Comparison of ENCODE assay signal across 1 cellular context in the genomic region with DNA sequence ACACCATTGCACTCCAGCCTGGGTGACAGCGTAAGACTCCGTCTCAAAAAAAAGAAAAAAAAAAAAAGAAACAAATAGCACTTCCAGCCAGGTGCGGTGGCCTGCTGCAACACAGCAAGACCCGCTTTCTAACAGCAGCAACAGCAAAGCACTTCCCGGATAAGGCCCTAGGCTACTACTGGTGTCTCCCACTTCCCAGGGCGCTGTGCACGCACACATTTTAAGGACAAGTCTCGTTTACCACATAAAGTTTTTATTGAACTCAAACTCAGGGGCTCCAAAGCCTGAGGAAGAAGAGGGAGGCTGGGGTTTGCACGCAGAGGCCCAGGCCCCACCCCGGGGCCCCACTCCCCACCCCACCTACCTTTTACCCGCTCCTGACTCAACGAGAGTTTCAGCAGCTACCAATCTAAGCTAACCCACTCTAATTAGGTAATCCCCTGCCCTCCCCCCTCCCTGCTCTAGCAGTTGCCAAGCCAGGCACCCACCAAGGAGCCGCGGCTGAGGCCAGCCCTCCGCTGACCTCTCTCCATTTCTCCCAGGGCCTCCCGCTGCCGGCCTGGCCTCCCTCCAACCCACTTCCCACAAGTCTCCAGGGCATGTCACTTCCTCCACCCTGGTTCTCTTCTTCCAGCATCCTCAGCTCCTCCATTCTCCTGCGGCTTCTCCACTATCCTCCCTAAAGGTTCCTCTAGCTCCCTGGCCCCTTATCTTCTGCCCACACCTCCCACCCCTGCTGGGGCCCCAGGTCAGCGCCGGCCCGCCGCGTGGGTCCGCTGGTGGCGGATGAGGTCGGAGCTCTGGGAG.
TF ChIP-seq lines count a peak whose summit lies in the region.

No MANE protein-coding gene starts in this region.

TF ChIP-seq in HEK293, 187 proteins besides CTCF, POLR2A, EP300 and RAD21 (continued from another document and continues in another):
- TF ChIP-seq ZNF354C (tag by site-specific recombination; IDR thresholded peaks at IDR 0.05; ENCODE audit: borderline replicate concordance, low read depth), result no peak
- TF ChIP-seq, protein P1, sequence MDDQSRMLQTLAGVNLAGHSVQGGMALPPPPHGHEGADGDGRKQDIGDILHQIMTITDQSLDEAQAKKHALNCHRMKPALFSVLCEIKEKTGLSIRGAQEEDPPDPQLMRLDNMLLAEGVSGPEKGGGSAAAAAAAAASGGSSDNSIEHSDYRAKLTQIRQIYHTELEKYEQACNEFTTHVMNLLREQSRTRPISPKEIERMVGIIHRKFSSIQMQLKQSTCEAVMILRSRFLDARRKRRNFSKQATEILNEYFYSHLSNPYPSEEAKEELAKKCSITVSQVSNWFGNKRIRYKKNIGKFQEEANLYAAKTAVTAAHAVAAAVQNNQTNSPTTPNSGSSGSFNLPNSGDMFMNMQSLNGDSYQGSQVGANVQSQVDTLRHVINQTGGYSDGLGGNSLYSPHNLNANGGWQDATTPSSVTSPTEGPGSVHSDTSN (CRISPR knock-in tag; IDR thresholded peaks at IDR 0.05), result no peak
- TF ChIP-seq, protein P2, sequence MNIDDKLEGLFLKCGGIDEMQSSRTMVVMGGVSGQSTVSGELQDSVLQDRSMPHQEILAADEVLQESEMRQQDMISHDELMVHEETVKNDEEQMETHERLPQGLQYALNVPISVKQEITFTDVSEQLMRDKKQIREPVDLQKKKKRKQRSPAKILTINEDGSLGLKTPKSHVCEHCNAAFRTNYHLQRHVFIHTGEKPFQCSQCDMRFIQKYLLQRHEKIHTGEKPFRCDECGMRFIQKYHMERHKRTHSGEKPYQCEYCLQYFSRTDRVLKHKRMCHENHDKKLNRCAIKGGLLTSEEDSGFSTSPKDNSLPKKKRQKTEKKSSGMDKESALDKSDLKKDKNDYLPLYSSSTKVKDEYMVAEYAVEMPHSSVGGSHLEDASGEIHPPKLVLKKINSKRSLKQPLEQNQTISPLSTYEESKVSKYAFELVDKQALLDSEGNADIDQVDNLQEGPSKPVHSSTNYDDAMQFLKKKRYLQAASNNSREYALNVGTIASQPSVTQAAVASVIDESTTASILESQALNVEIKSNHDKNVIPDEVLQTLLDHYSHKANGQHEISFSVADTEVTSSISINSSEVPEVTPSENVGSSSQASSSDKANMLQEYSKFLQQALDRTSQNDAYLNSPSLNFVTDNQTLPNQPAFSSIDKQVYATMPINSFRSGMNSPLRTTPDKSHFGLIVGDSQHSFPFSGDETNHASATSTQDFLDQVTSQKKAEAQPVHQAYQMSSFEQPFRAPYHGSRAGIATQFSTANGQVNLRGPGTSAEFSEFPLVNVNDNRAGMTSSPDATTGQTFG (tag by site-specific recombination; IDR thresholded peaks at IDR 0.05; ENCODE audit: borderline replicate concordance), result no peak
- TF ChIP-seq ZFP41 (tag by site-specific recombination; IDR thresholded peaks at IDR 0.05; ENCODE audit: borderline replicate concordance), result no peak
- 0 out of 2 replicates have a peak, but pooled peaks have one; percentile 11 for TF ChIP-seq ZNF366 (tag by site-specific recombination; conservative IDR thresholded peaks at IDR 0.05)
- TF ChIP-seq ZNF544 (tag by site-specific recombination; IDR thresholded peaks at IDR 0.05), result no peak
- TF ChIP-seq, protein P3, sequence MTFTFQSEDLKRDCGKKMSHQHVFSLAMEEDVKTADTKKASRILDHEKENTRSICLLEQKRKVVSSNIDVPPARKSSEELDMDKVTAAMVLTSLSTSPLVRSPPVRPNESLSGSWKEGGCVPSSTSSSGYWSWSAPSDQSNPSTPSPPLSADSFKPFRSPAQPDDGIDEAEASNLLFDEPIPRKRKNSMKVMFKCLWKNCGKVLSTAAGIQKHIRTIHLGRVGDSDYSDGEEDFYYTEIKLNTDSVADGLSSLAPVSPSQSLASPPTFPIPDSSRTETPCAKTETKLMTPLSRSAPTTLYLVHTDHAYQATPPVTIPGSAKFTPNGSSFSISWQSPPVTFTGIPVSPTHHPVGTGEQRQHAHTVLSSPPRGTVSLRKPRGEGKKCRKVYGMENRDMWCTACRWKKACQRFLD (tag by site-specific recombination; IDR thresholded peaks at IDR 0.05), result no peak
- TF ChIP-seq ZNF214 (tag by site-specific recombination; IDR thresholded peaks at IDR 0.05; ENCODE audit: borderline replicate concordance), result no peak
- TF ChIP-seq ZNF837 (tag by site-specific recombination; IDR thresholded peaks at IDR 0.05), result no peak
- no peak for TF ChIP-seq ZBTB8A (tag by site-specific recombination; IDR thresholded peaks at IDR 0.05)
- TF ChIP-seq, protein P4, sequence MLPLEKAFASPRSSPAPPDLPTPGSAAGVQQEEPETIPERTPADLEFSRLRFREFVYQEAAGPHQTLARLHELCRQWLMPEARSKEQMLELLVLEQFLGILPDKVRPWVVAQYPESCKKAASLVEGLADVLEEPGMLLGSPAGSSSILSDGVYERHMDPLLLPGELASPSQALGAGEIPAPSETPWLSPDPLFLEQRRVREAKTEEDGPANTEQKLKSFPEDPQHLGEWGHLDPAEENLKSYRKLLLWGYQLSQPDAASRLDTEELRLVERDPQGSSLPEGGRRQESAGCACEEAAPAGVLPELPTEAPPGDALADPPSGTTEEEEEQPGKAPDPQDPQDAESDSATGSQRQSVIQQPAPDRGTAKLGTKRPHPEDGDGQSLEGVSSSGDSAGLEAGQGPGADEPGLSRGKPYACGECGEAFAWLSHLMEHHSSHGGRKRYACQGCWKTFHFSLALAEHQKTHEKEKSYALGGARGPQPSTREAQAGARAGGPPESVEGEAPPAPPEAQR (tag by site-specific recombination; IDR thresholded peaks at IDR 0.05), result no peak
- 0 out of 2 replicates have a peak, but pooled peaks have one; percentile 29 for TF ChIP-seq SP7 (tag by site-specific recombination; IDR thresholded peaks at IDR 0.05)
- TF ChIP-seq, protein P5, sequence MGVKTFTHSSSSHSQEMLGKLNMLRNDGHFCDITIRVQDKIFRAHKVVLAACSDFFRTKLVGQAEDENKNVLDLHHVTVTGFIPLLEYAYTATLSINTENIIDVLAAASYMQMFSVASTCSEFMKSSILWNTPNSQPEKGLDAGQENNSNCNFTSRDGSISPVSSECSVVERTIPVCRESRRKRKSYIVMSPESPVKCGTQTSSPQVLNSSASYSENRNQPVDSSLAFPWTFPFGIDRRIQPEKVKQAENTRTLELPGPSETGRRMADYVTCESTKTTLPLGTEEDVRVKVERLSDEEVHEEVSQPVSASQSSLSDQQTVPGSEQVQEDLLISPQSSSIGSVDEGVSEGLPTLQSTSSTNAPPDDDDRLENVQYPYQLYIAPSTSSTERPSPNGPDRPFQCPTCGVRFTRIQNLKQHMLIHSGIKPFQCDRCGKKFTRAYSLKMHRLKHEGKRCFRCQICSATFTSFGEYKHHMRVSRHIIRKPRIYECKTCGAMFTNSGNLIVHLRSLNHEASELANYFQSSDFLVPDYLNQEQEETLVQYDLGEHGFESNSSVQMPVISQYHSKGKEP (tag by site-specific recombination; IDR thresholded peaks at IDR 0.05), result no peak
- TF ChIP-seq ZNF248 (tag by site-specific recombination; IDR thresholded peaks at IDR 0.05), result no peak
- TF ChIP-seq, protein P6, sequence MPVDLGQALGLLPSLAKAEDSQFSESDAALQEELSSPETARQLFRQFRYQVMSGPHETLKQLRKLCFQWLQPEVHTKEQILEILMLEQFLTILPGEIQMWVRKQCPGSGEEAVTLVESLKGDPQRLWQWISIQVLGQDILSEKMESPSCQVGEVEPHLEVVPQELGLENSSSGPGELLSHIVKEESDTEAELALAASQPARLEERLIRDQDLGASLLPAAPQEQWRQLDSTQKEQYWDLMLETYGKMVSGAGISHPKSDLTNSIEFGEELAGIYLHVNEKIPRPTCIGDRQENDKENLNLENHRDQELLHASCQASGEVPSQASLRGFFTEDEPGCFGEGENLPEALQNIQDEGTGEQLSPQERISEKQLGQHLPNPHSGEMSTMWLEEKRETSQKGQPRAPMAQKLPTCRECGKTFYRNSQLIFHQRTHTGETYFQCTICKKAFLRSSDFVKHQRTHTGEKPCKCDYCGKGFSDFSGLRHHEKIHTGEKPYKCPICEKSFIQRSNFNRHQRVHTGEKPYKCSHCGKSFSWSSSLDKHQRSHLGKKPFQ (tag by site-specific recombination; IDR thresholded peaks at IDR 0.05), result no peak
- TF ChIP-seq, protein P7, sequence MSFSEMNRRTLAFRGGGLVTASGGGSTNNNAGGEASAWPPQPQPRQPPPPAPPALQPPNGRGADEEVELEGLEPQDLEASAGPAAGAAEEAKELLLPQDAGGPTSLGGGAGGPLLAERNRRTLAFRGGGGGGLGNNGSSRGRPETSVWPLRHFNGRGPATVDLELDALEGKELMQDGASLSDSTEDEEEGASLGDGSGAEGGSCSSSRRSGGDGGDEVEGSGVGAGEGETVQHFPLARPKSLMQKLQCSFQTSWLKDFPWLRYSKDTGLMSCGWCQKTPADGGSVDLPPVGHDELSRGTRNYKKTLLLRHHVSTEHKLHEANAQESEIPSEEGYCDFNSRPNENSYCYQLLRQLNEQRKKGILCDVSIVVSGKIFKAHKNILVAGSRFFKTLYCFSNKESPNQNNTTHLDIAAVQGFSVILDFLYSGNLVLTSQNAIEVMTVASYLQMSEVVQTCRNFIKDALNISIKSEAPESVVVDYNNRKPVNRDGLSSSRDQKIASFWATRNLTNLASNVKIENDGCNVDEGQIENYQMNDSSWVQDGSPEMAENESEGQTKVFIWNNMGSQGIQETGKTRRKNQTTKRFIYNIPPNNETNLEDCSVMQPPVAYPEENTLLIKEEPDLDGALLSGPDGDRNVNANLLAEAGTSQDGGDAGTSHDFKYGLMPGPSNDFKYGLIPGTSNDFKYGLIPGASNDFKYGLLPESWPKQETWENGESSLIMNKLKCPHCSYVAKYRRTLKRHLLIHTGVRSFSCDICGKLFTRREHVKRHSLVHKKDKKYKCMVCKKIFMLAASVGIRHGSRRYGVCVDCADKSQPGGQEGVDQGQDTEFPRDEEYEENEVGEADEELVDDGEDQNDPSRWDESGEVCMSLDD (tag by site-specific recombination; IDR thresholded peaks at IDR 0.05), result no peak
- no peak for TF ChIP-seq ZNF155 (tag by site-specific recombination; IDR thresholded peaks at IDR 0.05)
- TF ChIP-seq WT1 (tag by site-specific recombination; IDR thresholded peaks at IDR 0.05), result no peak
- no peak for TF ChIP-seq ZNF423 (tag by site-specific recombination; IDR thresholded peaks at IDR 0.05)
- TF ChIP-seq, protein P8, sequence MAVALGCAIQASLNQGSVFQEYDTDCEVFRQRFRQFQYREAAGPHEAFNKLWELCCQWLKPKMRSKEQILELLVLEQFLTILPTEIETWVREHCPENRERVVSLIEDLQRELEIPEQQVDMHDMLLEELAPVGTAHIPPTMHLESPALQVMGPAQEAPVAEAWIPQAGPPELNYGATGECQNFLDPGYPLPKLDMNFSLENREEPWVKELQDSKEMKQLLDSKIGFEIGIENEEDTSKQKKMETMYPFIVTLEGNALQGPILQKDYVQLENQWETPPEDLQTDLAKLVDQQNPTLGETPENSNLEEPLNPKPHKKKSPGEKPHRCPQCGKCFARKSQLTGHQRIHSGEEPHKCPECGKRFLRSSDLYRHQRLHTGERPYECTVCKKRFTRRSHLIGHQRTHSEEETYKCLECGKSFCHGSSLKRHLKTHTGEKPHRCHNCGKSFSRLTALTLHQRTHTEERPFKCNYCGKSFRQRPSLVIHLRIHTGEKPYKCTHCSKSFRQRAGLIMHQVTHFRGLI (tag by site-specific recombination; IDR thresholded peaks at IDR 0.05), result no peak
- TF ChIP-seq, protein P9, sequence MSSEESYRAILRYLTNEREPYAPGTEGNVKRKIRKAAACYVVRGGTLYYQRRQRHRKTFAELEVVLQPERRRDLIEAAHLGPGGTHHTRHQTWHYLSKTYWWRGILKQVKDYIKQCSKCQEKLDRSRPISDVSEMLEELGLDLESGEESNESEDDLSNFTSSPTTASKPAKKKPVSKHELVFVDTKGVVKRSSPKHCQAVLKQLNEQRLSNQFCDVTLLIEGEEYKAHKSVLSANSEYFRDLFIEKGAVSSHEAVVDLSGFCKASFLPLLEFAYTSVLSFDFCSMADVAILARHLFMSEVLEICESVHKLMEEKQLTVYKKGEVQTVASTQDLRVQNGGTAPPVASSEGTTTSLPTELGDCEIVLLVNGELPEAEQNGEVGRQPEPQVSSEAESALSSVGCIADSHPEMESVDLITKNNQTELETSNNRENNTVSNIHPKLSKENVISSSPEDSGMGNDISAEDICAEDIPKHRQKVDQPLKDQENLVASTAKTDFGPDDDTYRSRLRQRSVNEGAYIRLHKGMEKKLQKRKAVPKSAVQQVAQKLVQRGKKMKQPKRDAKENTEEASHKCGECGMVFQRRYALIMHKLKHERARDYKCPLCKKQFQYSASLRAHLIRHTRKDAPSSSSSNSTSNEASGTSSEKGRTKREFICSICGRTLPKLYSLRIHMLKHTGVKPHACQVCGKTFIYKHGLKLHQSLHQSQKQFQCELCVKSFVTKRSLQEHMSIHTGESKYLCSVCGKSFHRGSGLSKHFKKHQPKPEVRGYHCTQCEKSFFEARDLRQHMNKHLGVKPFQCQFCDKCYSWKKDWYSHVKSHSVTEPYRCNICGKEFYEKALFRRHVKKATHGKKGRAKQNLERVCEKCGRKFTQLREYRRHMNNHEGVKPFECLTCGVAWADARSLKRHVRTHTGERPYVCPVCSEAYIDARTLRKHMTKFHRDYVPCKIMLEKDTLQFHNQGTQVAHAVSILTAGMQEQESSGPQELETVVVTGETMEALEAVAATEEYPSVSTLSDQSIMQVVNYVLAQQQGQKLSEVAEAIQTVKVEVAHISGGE (tag by site-specific recombination; conservative IDR thresholded peaks at IDR 0.05; ENCODE audit: low read depth), result no peak
- TF ChIP-seq MYNN (tag by site-specific recombination; IDR thresholded peaks at IDR 0.05; ENCODE audit: borderline replicate concordance), result no peak
- TF ChIP-seq ZNF341 (tag by site-specific recombination; IDR thresholded peaks at IDR 0.05; ENCODE audit: low read depth), result 0 out of 2 replicates have a peak, but pooled peaks have one; percentile 8
- no peak for TF ChIP-seq ZNF211 (tag by site-specific recombination; IDR thresholded peaks at IDR 0.05; ENCODE audit: low read depth)
- peak; percentile 87 for TF ChIP-seq ZNF76 (tag by site-specific recombination; IDR thresholded peaks at IDR 0.05; ENCODE audit: borderline replicate concordance, low read depth)
- TF ChIP-seq HOXC10 (CRISPR knock-in tag; IDR thresholded peaks at IDR 0.05), result no peak
- no peak for TF ChIP-seq ZNF416 (tag by site-specific recombination; IDR thresholded peaks at IDR 0.05)
- TF ChIP-seq, protein P10, sequence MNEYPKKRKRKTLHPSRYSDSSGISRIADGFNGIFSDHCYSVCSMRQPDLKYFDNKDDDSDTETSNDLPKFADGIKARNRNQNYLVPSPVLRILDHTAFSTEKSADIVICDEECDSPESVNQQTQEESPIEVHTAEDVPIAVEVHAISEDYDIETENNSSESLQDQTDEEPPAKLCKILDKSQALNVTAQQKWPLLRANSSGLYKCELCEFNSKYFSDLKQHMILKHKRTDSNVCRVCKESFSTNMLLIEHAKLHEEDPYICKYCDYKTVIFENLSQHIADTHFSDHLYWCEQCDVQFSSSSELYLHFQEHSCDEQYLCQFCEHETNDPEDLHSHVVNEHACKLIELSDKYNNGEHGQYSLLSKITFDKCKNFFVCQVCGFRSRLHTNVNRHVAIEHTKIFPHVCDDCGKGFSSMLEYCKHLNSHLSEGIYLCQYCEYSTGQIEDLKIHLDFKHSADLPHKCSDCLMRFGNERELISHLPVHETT (tag by site-specific recombination; IDR thresholded peaks at IDR 0.05), result no peak
- no peak for TF ChIP-seq ZNF202 (tag by site-specific recombination; IDR thresholded peaks at IDR 0.05; ENCODE audit: borderline replicate concordance)
- no peak for TF ChIP-seq ZNF274 (IDR thresholded peaks at IDR 0.05; ENCODE audit: low read length)
- no peak for TF ChIP-seq ZNF274 (tag by site-specific recombination; IDR thresholded peaks at IDR 0.05; ENCODE audit: borderline replicate concordance)
- peak; percentile 25; the same call in 1 of the 2 replicates for TF ChIP-seq SP2 (tag by site-specific recombination; IDR thresholded peaks at IDR 0.05)
- 0 out of 2 replicates have a peak, but pooled peaks have one; percentile 60 for TF ChIP-seq ZNF391 (tag by site-specific recombination; IDR thresholded peaks at IDR 0.05; ENCODE audit: borderline replicate concordance, low read depth)
- TF ChIP-seq EGR2 (tag by site-specific recombination; IDR thresholded peaks at IDR 0.05; ENCODE audit: low read depth), result peak; percentile 92
- TF ChIP-seq ZNF23 (tag by site-specific recombination; IDR thresholded peaks at IDR 0.05; ENCODE audit: borderline replicate concordance), result no peak
